ENCODE assay signal across 9 cellular contexts in genomic region chrX:41734530-41734929, GRCh38. TPM values are rescaled to one million over a fixed set of nuclear protein-coding genes. Genes with fewer than 3 reads are reported as not detected.
DNase-seq lines count a peak whose midpoint lies in the region; ATAC-seq, FAIRE-seq and TF ChIP-seq lines count a peak whose summit lies in the region.
"Had no signal": no experiment of that assay in that cellular context is flagged by ENCODE, and none has a peak within 500 bp of the region (broad histone marks: within the 10 kb centered on the region; RNA-seq: fewer than 3 reads in every experiment).

No MANE protein-coding gene starts in this region.

- peak overlapping the region; percentile 70 for H3K4me3 Mint-ChIP-seq in stimulated activated memory B cell treated with anti-CD40 and anti-IgM and Interleukin-4, amounts not matched to agents 10 μg/mL and 1 μg/mL and 100 μg/mL, for 72 hours

- no peak overlapping the region for H3K18ac ChIP-seq in H1 (ENCODE audit: extremely low read depth, low read length)

- no peak overlapping the region for H2BK120ac ChIP-seq in H1 (replicated peaks; ENCODE audit: low read depth, low read length)

- no peak for DNase-seq in GM06990 (ENCODE audit: extremely low read depth, insufficient read length)
- no peak for DNase-seq in H1 (ENCODE audit: low read depth in 1 of 2, low spot score in 2 of 2)
- no peak for DNase-seq in stimulated activated CD4-positive, alpha-beta T cell treated with anti-CD3 and anti-CD28 coated beads, Interleukin-2, amount 100 ng/mL, for 24 hours
- DNase-seq in prostate gland (ENCODE audit: low spot score), result no peak
- DNase-seq in MG63, result no peak

- no peak overlapping the region for H3K23ac ChIP-seq in H1 (ENCODE audit: insufficient read length)

- H3K23me2 ChIP-seq in H1 (ENCODE audit: low read depth, low read length), result no peaks in the 10 kb centered on the region

- H3K9me3 Mint-ChIP-seq in stimulated activated memory B cell treated with anti-CD40 and anti-IgM and Interleukin-4, amounts not matched to agents 10 μg/mL and 1 μg/mL and 100 μg/mL, for 72 hours, result no peaks in the 10 kb centered on the region

- H2BK15ac ChIP-seq in H1 (ENCODE audit: low read length), result no peak overlapping the region

- TF ChIP-seq POLR2A in H1 (IDR thresholded peaks at IDR 0.05; ENCODE audit: control extremely low read depth in 1 of 2, low read depth in 2 of 2, low read length in 2 of 2) (no peak), prostate gland (IDR thresholded peaks at IDR 0.05) (no peak)

- H4K8ac ChIP-seq in H1 (ENCODE audit: extremely low read depth, insufficient read depth, low read length), result no peak overlapping the region

- peaks cover 28% of the 10 kb centered on the region for H3K4me1 Mint-ChIP-seq in stimulated activated memory B cell treated with anti-CD40 and anti-IgM and Interleukin-4, amounts not matched to agents 10 μg/mL and 1 μg/mL and 100 μg/mL, for 72 hours

- TF ChIP-seq EP300 in H1 (IDR thresholded peaks at IDR 0.05; ENCODE audit: borderline replicate concordance in 1 of 2, low read depth in 2 of 2, low read length in 2 of 2), result no peak

- TF ChIP-seq RAD21 in H1 (IDR thresholded peaks at IDR 0.05 in 1 of 2, conservative IDR thresholded peaks at IDR 0.05 in 1 of 2; ENCODE audit: low read depth in 2 of 2, low read length in 2 of 2), result peak; percentile 61 to 72

- FAIRE-seq in A204.1 (lab: Jason Lieb, UNC), result peak; percentile 74
- FAIRE-seq in H1 (lab: Jason Lieb, UNC), result no peak

- CTCF ChIA-PET in H1 (lab: Charles Lee; ENCODE audit: partially characterized antibody), result no interaction called here

- H2AK5ac ChIP-seq in H1 (ENCODE audit: low read depth, low read length), result no peak overlapping the region

- H2BK12ac ChIP-seq in H1 (ENCODE audit: low read depth, low read length), result no peak overlapping the region

- H3K4ac ChIP-seq in H1 (replicated peaks; ENCODE audit: insufficient read length, low read depth, low read length), result no peak overlapping the region

- H3K4me3 ChIP-seq in GM06990 (replicated peaks; ENCODE audit: low read depth, low read length) (no peak overlapping the region), OCI-LY3 (ENCODE audit: low read length) (peak overlapping the region; percentile 55), H1 (ENCODE audit: extremely low read depth in 1 of 4, insufficient read depth in 2 of 4, low read depth in 3 of 4, low read length in 4 of 4) (no peak overlapping the region), prostate gland (no peak overlapping the region), MG63 (no peak overlapping the region)

- intact Hi-C loops in prostate gland (cut with DNase I), result loop anchor here (10.0 kb wide), 1 partner anchor 460 kb away; no protein-coding TSS in a partner anchor

- no peak overlapping the region for H2BK5ac ChIP-seq in H1 (ENCODE audit: low read depth, low read length)

- no peaks in the 10 kb centered on the region for H3K27me3 Mint-ChIP-seq in stimulated activated memory B cell treated with anti-CD40 and anti-IgM and Interleukin-4, amounts not matched to agents 10 μg/mL and 1 μg/mL and 100 μg/mL, for 72 hours

- no peak overlapping the region for H4K91ac ChIP-seq in H1 (replicated peaks; ENCODE audit: insufficient read length, low read length)

- H2AFZ ChIP-seq in OCI-LY3 (ENCODE audit: low read depth, low read length) (no peak overlapping the region), H1 (ENCODE audit: low read length) (no peak overlapping the region)

- H3K79me1 ChIP-seq in H1 (ENCODE audit: low read depth, low read length), result no peaks in the 10 kb centered on the region

- no peak overlapping the region for H3K56ac ChIP-seq in H1 (replicated peaks; ENCODE audit: insufficient read length, low read depth, low read length)

- H3K14ac ChIP-seq in H1 (ENCODE audit: insufficient read length), result no peak overlapping the region

- 20% methylated on average over 1 of the region's 1 CpG; no CpG with 5 or more reads in 1 of the 2 experiments for WGBS in H1 (ENCODE audit: extremely low coverage in 1 of 2, insufficient coverage in 1 of 2, insufficient read length in 1 of 2, insufficient replicate concordance in 2 of 2, low coverage in 1 of 2, low lambda C conversion rate in 2 of 2, missing lambda C conversion rate in 1 of 2), 2 experiments
- 0% methylated on average over 1 of the region's 1 CpG for WGBS in prostate gland

- ATAC-seq in stimulated activated memory B cell treated with anti-CD40 and anti-IgM and Interleukin-4, amounts not matched to agents 10 μg/mL and 1 μg/mL and 100 μg/mL, for 72 hours, result peak; percentile 62

- peak overlapping the region; percentile 38; the same call in 1 of the 2 replicates for H3K9ac ChIP-seq in OCI-LY3 (ENCODE audit: low read length)
- no peak overlapping the region for H3K9ac ChIP-seq in H1 (replicated peaks in 1 of 4; ENCODE audit: extremely low read depth in 1 of 4, low read depth in 3 of 4, low read length in 3 of 4)

- H3K9me3 ChIP-seq in OCI-LY3 (ENCODE audit: insufficient read depth, low read length), result no peaks in the 10 kb centered on the region
- H3K9me3 ChIP-seq in H1 (ENCODE audit: insufficient read depth in 2 of 2, low read depth in 1 of 2, low read length in 1 of 2), result no peaks in the 10 kb centered on the region
- no peaks in the 10 kb centered on the region for H3K9me3 ChIP-seq in prostate gland
- H3K9me3 ChIP-seq in MG63, result no peaks in the 10 kb centered on the region

- H3K4me2 ChIP-seq in OCI-LY3 (ENCODE audit: low read length) (peak overlapping the region; percentile 77), H1 (ENCODE audit: insufficient read depth in 1 of 2, low read depth in 2 of 2, low read length in 2 of 2) (no peak overlapping the region)

- H2BK20ac ChIP-seq in H1 (ENCODE audit: low read length), result no peak overlapping the region

- no peaks in the 10 kb centered on the region for H3K27me3 ChIP-seq in GM06990 (replicated peaks; ENCODE audit: control insufficient read depth, insufficient read depth, low read length)
- no peaks in the 10 kb centered on the region for H3K27me3 ChIP-seq in OCI-LY3 (ENCODE audit: low read depth, low read length)
- no peaks in the 10 kb centered on the region for H3K27me3 ChIP-seq in H1 (replicated peaks in 1 of 4; ENCODE audit: control insufficient read depth in 3 of 4, extremely low read depth in 1 of 4, insufficient read depth in 3 of 4, low read length in 3 of 4)
- no peaks in the 10 kb centered on the region for H3K27me3 ChIP-seq in prostate gland (replicated peaks; ENCODE audit: insufficient read depth)
- H3K27me3 ChIP-seq in MG63, result no peaks in the 10 kb centered on the region

- peak overlapping the region; percentile 82 for H3K27ac ChIP-seq in OCI-LY3 (ENCODE audit: low read length)
- H3K27ac ChIP-seq in H1 (ENCODE audit: low read depth, low read length), result no peak overlapping the region
- no peak overlapping the region for H3K27ac ChIP-seq in prostate gland

- H3K36me3 Mint-ChIP-seq in stimulated activated memory B cell treated with anti-CD40 and anti-IgM and Interleukin-4, amounts not matched to agents 10 μg/mL and 1 μg/mL and 100 μg/mL, for 72 hours, result no peaks in the 10 kb centered on the region

- H3K36me3 ChIP-seq in GM06990 (ENCODE audit: control insufficient read depth, insufficient read depth, low read length) (no peaks in the 10 kb centered on the region), OCI-LY3 (replicated peaks; ENCODE audit: low read depth, low read length) (peaks cover 3% of the 10 kb centered on the region), H1 (ENCODE audit: control insufficient read depth in 2 of 4, insufficient read depth in 4 of 4, low read length in 3 of 4) (no peaks in the 10 kb centered on the region), prostate gland (no peaks in the 10 kb centered on the region), MG63 (no peaks in the 10 kb centered on the region)

- H3K4me1 ChIP-seq in OCI-LY3 (ENCODE audit: low read length), result peaks cover 31% of the 10 kb centered on the region
- H3K4me1 ChIP-seq in H1 (replicated peaks in 1 of 4; ENCODE audit: control insufficient read depth in 3 of 4, insufficient read depth in 4 of 4, low read length in 3 of 4), result peaks cover 0 to 2% (median 0%) of the 10 kb centered on the region in 4 experiments; a peak in 3 of 7 replicates
- H3K4me1 ChIP-seq in prostate gland (replicated peaks), result no peaks in the 10 kb centered on the region

- H4K20me1 ChIP-seq in OCI-LY3 (ENCODE audit: insufficient read depth, low read length) (peaks cover 15% of the 10 kb centered on the region; the same call in 1 of the 2 replicates), H1 (replicated peaks in 1 of 2; ENCODE audit: control insufficient read depth in 1 of 2, insufficient read depth in 2 of 2, low read length in 2 of 2) (no peaks in the 10 kb centered on the region)

- peak overlapping the region; percentile 88 for H3K27ac Mint-ChIP-seq in stimulated activated memory B cell treated with anti-CD40 and anti-IgM and Interleukin-4, amounts not matched to agents 10 μg/mL and 1 μg/mL and 100 μg/mL, for 72 hours

- TF ChIP-seq CTCF in GM06990 (IDR thresholded peaks at IDR 0.05; ENCODE audit: insufficient read depth, low read length, poor library complexity, severe bottlenecking), result peak; percentile 47
- peak; percentile 67 for TF ChIP-seq CTCF in OCI-LY3 (IDR thresholded peaks at IDR 0.05; ENCODE audit: low read depth, low read length)
- TF ChIP-seq CTCF in H1 (IDR thresholded peaks at IDR 0.05; ENCODE audit: control extremely low read depth in 1 of 3, insufficient read depth in 1 of 3, low read depth in 1 of 3, low read length in 3 of 3), result peak in 2 of 3 experiments; percentile 49 to 60; a peak in 3 of 4 replicates
- peak in 2 of 4 experiments; percentile 19 to 23 for TF ChIP-seq CTCF in prostate gland (IDR thresholded peaks at IDR 0.05)

- POLR2A ChIA-PET in H1 (lab: Charles Lee; ENCODE audit: partially characterized antibody), result no interaction called here

- H3K79me2 ChIP-seq in OCI-LY3 (ENCODE audit: low read length) (no peaks in the 10 kb centered on the region), H1 (ENCODE audit: control insufficient read depth in 1 of 2, insufficient read depth in 2 of 2, low read length in 2 of 2) (no peaks in the 10 kb centered on the region)

- no peak overlapping the region for H4K5ac ChIP-seq in H1 (ENCODE audit: insufficient read length, low read depth, low read length)

RNA-seq across cellular contexts. Expression of gene GPR82, which starts 10.5 kb away (rescaled TPM):
- total RNA-seq in H1 (2021; fragmentation: NEBNext Ultra II Directional; extraction: Animal tissue kit (Norgen Biotek cat#: 25700)), result not detected in 2 replicates
- not detected in 2 replicates for polyA plus RNA-seq in H1 (2011; rRNA removed)
- polyA plus RNA-seq in H1 (2011; cell fraction: cytosol; rRNA removed), result not detected
- not detected for polyA plus RNA-seq in H1 (2011; cell fraction: nucleus; rRNA removed)
- not detected in 4 replicates for polyA plus RNA-seq in H1 (2012, experiment 1 of 2)
- not detected for polyA plus RNA-seq in H1 (2012, experiment 2 of 2)
- polyA plus RNA-seq in H1 (2013, experiment 1 of 2), result not detected
- not detected for polyA plus RNA-seq in H1 (2013, experiment 2 of 2)
- not detected in 2 replicates for polyA minus RNA-seq in H1 (2011; rRNA and poly(A)+ RNA removed)
- polyA minus RNA-seq in H1 (2011; cell fraction: cytosol; rRNA and poly(A)+ RNA removed), result not detected
- not detected for polyA minus RNA-seq in H1 (2011; cell fraction: nucleus; rRNA and poly(A)+ RNA removed)
- under 1 TPM; 0.28 to 0.41 TPM for total RNA-seq in prostate gland
- total RNA-seq in MG63 (2014; rRNA removed; shearing (Covaris generic); ENCODE audit: low replicate concordance), result not detected in 2 replicates
- total RNA-seq: temporal lobe had no signal

RNA-seq across cellular contexts. Expression of gene GPR34, which starts 45.8 kb away (rescaled TPM):
- not detected in 2 replicates for total RNA-seq in H1 (2021; fragmentation: NEBNext Ultra II Directional; extraction: Animal tissue kit (Norgen Biotek cat#: 25700))
- polyA plus RNA-seq in H1 (2011; rRNA removed), result not detected in 2 replicates
- polyA plus RNA-seq in H1 (2011; cell fraction: cytosol; rRNA removed), result not detected
- polyA plus RNA-seq in H1 (2011; cell fraction: nucleus; rRNA removed), result not detected
- polyA plus RNA-seq in H1 (2012, experiment 1 of 2), result 0.13 TPM in 1 of 4 replicates, not detected in the others
- polyA plus RNA-seq in H1 (2012, experiment 2 of 2), result not detected
- not detected for polyA plus RNA-seq in H1 (2013, experiment 1 of 2)
- polyA plus RNA-seq in H1 (2013, experiment 2 of 2), result not detected
- polyA minus RNA-seq in H1 (2011; rRNA and poly(A)+ RNA removed), result not detected in 2 replicates
- polyA minus RNA-seq in H1 (2011; cell fraction: cytosol; rRNA and poly(A)+ RNA removed), result not detected
- not detected for polyA minus RNA-seq in H1 (2011; cell fraction: nucleus; rRNA and poly(A)+ RNA removed)
- total RNA-seq in prostate gland, result 1 to 10 TPM; 4.6 to 8.2 TPM
- not detected in 2 replicates for total RNA-seq in MG63 (2014; rRNA removed; shearing (Covaris generic); ENCODE audit: low replicate concordance)
